12 cellular contexts compared by ENCODE assay signal in genomic region chrX:151562485-151562884, GRCh38. TPM values are rescaled to one million over a fixed set of nuclear protein-coding genes. Genes with fewer than 3 reads are reported as not detected.
DNase-seq lines count a peak whose midpoint lies in the region; ATAC-seq, FAIRE-seq and TF ChIP-seq lines count a peak whose summit lies in the region.
"Not testable (repeated sequence)": the region's sequence is repeated elsewhere in the genome, so short reads cannot be mapped to it uniquely, and the experiment has no call there.
"Had no signal": no experiment of that assay in that cellular context is flagged by ENCODE, and none has a peak within 500 bp of the region (broad histone marks: within the 10 kb centered on the region; RNA-seq: fewer than 3 reads in every experiment).

No MANE protein-coding gene starts in this region.

- in situ Hi-C loops in GM12878 (cut with MboI): not testable (repeated sequence)

- not testable (repeated sequence) for ATAC-seq in GM12878
- peak; percentile 46 for ATAC-seq in stimulated activated naive CD8-positive, alpha-beta T cell treated with anti-CD3 and anti-CD28 coated beads, Interleukin-15, amount 100 ng/mL, for 72 hours

- WGBS in SK-N-SH (ENCODE audit: low lambda C conversion rate): 51% methylated on average over 7 of the region's 21 CpGs
- 100% methylated on average over 7 of the region's 21 CpGs for WGBS in GM12878 (ENCODE audit: insufficient coverage, insufficient replicate concordance, low lambda C conversion rate, missing lambda C conversion rate)

- not testable (repeated sequence) for BruUV-seq in GM12878 (replicated peaks; lab: Mats Ljungman, UMichigan)

- H3K27me3 ChIP-seq in H7 (ENCODE audit: control insufficient read depth, insufficient read depth, low read length); GM12878 (replicated peaks in 1 of 2; ENCODE audit: control insufficient read depth in 2 of 2, insufficient read depth in 2 of 2, low read length in 1 of 2): not testable (repeated sequence)
- peaks cover 17% of the 10 kb centered on the region; the same call in 1 of the 2 replicates for H3K27me3 ChIP-seq in SK-N-SH (ENCODE audit: insufficient read depth)

- not testable (repeated sequence) for H3K9me2 ChIP-seq in SK-N-SH

- TF ChIP-seq EP300 in SK-N-SH (IDR thresholded peaks at IDR 0.05; ENCODE audit: borderline replicate concordance in 1 of 2, low read depth in 1 of 2, low read length in 1 of 2); GM12878 (IDR thresholded peaks at IDR 0.05; ENCODE audit: borderline replicate concordance in 1 of 2, control insufficient read depth in 1 of 2, low read depth in 2 of 2, low read length in 2 of 2): not testable (repeated sequence)

- peak; percentile 26 for DNase-seq in H7
- DNase-seq in SK-N-SH: peak; percentile 27
- peak; percentile 3 for DNase-seq in T follicular helper cell (ENCODE audit: low read depth)
- DNase-seq in GM12878 (ENCODE audit: low read depth, low spot score): peak; percentile 83
- peak; percentile 25 for DNase-seq in glutamatergic neuron
- DNase-seq in stimulated activated naive CD8-positive, alpha-beta T cell treated with anti-CD3 and anti-CD28 coated beads, Interleukin-15, amount 100 ng/mL, for 72 hours: not testable (repeated sequence)

- H3K4me3 Mint-ChIP-seq in glutamatergic neuron (ENCODE audit: unreplicated experiment); stimulated activated naive CD8-positive, alpha-beta T cell treated with anti-CD3 and anti-CD28 coated beads, Interleukin-15, amount 100 ng/mL, for 72 hours: not testable (repeated sequence)

- SMC1A ChIA-PET in GM12878 (lab: Charles Lee; ENCODE audit: uncharacterized antibody, unreplicated experiment): not testable (repeated sequence)

- not testable (repeated sequence) for TF ChIP-seq POLR2A in GM12878 (IDR thresholded peaks at IDR 0.05; ENCODE audit: low read depth, low read length)

- not testable (repeated sequence) for H3K9ac ChIP-seq in SK-N-SH; GM12878 (ENCODE audit: control insufficient read depth, insufficient read depth, low read length)

- not testable (repeated sequence) for H2AFZ ChIP-seq in SK-N-SH (ENCODE audit: low read depth); GM12878 (ENCODE audit: control insufficient read depth, low read depth, low read length)

- not testable (repeated sequence) for FAIRE-seq in GM12878 (lab: Jason Lieb, UNC)

- H3K36me3 ChIP-seq in H7 (replicated peaks; ENCODE audit: control insufficient read depth, insufficient read depth, low read length); SK-N-SH (replicated peaks in 1 of 2; ENCODE audit: control insufficient read depth in 1 of 2, insufficient read depth in 2 of 2, low read length in 1 of 2); GM12878 (ENCODE audit: control insufficient read depth in 2 of 2, insufficient read depth in 2 of 2, low read length in 1 of 2): not testable (repeated sequence)

- H3K9me3 Mint-ChIP-seq in glutamatergic neuron (ENCODE audit: unreplicated experiment); stimulated activated naive CD8-positive, alpha-beta T cell treated with anti-CD3 and anti-CD28 coated beads, Interleukin-15, amount 100 ng/mL, for 72 hours: not testable (repeated sequence)

- POLR2A ChIA-PET in SK-N-SH (lab: Yijun Ruan, JAX); GM12878 (lab: Charles Lee): not testable (repeated sequence)

- H4K20me1 ChIP-seq in SK-N-SH (ENCODE audit: insufficient read depth); GM12878 (ENCODE audit: control insufficient read depth, insufficient read depth): not testable (repeated sequence)

- not testable (repeated sequence) for H3K9me3 ChIP-seq in SK-N-SH; GM12878 (replicated peaks; ENCODE audit: control insufficient read depth, insufficient read depth, low read length)

- TF ChIP-seq RAD21 in SK-N-SH (IDR thresholded peaks at IDR 0.05; ENCODE audit: low read length); GM12878 (IDR thresholded peaks at IDR 0.05; ENCODE audit: insufficient read depth, low read depth, low read length): not testable (repeated sequence)

- H3K4me1 Mint-ChIP-seq in glutamatergic neuron (ENCODE audit: low read depth, unreplicated experiment); stimulated activated naive CD8-positive, alpha-beta T cell treated with anti-CD3 and anti-CD28 coated beads, Interleukin-15, amount 100 ng/mL, for 72 hours: not testable (repeated sequence)

- H3K4me1 ChIP-seq in SK-N-SH (ENCODE audit: control insufficient read depth in 1 of 2, insufficient read depth in 2 of 2, low read depth in 1 of 2, low read length in 1 of 2); GM12878 (ENCODE audit: control insufficient read depth, insufficient read depth, low read length): not testable (repeated sequence)

- not testable (repeated sequence) for H3K27ac Mint-ChIP-seq in glutamatergic neuron (ENCODE audit: unreplicated experiment); stimulated activated naive CD8-positive, alpha-beta T cell treated with anti-CD3 and anti-CD28 coated beads, Interleukin-15, amount 100 ng/mL, for 72 hours

- H3K27me3 Mint-ChIP-seq in glutamatergic neuron (ENCODE audit: unreplicated experiment); stimulated activated naive CD8-positive, alpha-beta T cell treated with anti-CD3 and anti-CD28 coated beads, Interleukin-15, amount 100 ng/mL, for 72 hours: not testable (repeated sequence)

- H3K4me2 ChIP-seq in SK-N-SH; GM12878 (ENCODE audit: control insufficient read depth, insufficient read depth): not testable (repeated sequence)

- H3K36me3 Mint-ChIP-seq in glutamatergic neuron (ENCODE audit: unreplicated experiment): not testable (repeated sequence)

- intact Hi-C loops in GM12878 (cut with micrococcal nuclease; ENCODE audit: unreplicated experiment): not testable (repeated sequence)

- not testable (repeated sequence) for H3K27ac ChIP-seq in SK-N-SH (ENCODE audit: low read depth in 2 of 2, low read length in 1 of 2); GM12878 (ENCODE audit: control insufficient read depth, insufficient read depth)

- CTCF ChIA-PET in SK-N-SH (lab: Yijun Ruan, JAX): not testable (repeated sequence)
- CTCF ChIA-PET in GM12878 (lab: Yijun Ruan, JAX): interaction anchor here (1.2 kb wide), 1 partner anchor 88 kb away, joined by 4 read pairs; no protein-coding TSS in a partner anchor

- H3F3A ChIP-seq in SK-N-SH (replicated peaks; ENCODE audit: insufficient read depth): not testable (repeated sequence)

- TF ChIP-seq CTCF in SK-N-SH (IDR thresholded peaks at IDR 0.05); GM12878 (IDR thresholded peaks at IDR 0.05 in 2 of 3, conservative IDR thresholded peaks at IDR 0.05 in 1 of 3; ENCODE audit: control insufficient read depth in 2 of 3, extremely low read depth in 1 of 3, insufficient read depth in 1 of 3, low read depth in 3 of 3, low read length in 3 of 3); glutamatergic neuron (IDR thresholded peaks at IDR 0.05; ENCODE audit: partially characterized antibody, unreplicated experiment): not testable (repeated sequence)

- RAD21 ChIA-PET in GM12878 (lab: Charles Lee; ENCODE audit: unreplicated experiment): not testable (repeated sequence)

- not testable (repeated sequence) for H3K79me2 ChIP-seq in SK-N-SH (ENCODE audit: insufficient read depth); GM12878 (ENCODE audit: control insufficient read depth, insufficient read depth, low read length)

- H3K4me3 ChIP-seq in H7 (ENCODE audit: insufficient read depth, low read depth, low read length); SK-N-SH (ENCODE audit: low read depth in 2 of 2, low read length in 1 of 2); GM12878: not testable (repeated sequence)

RNA-seq across cellular contexts. Expression of gene PASD1, which starts 1.0 kb away (rescaled TPM):
- not detected in 2 replicates for total RNA-seq in H7 (2014; rRNA removed; shearing (Covaris generic))
- 0.03 and 0.08 TPM in 2 replicates for polyA plus RNA-seq in SK-N-SH (2012; rRNA removed)
- 0.04 and 0.05 TPM in 2 replicates for polyA plus RNA-seq in SK-N-SH (2012; cell fraction: cytosol; rRNA removed)
- 0.02 and 0.05 TPM in 2 replicates for polyA plus RNA-seq in SK-N-SH (2012; cell fraction: nucleus; rRNA removed)
- not detected in 2 replicates for total RNA-seq in GM12878 (2013; cell fraction: nucleolus; rRNA removed)
- under 0.01 TPM in 1 of 2 replicates, not detected in the other for total RNA-seq in GM12878 (2014; rRNA removed)
- total RNA-seq in GM12878 (2014; rRNA removed; fragmentation: Illumina TruSeq; extraction: Trizol): not detected in 2 replicates
- total RNA-seq in GM12878 (2021): not detected in 2 replicates
- polyA plus RNA-seq in GM12878 (2011; ENCODE audit: low read depth): not detected
- polyA plus RNA-seq in GM12878 (2011; rRNA removed): not detected in 2 replicates
- polyA plus RNA-seq in GM12878 (2011; cell fraction: cytosol; rRNA removed): not detected in 2 replicates
- not detected in 2 replicates for polyA plus RNA-seq in GM12878 (2011; cell fraction: nucleus; rRNA removed)
- not detected in 2 replicates for polyA plus RNA-seq in GM12878 (2012)
- 0.01 TPM in 1 of 2 replicates, not detected in the other for polyA plus RNA-seq in GM12878 (2014; fragmentation: Illumina TruSeq; extraction: Trizol)
- polyA plus RNA-seq in GM12878 (2014; fragmentation: Nextera tagmentation; extraction: Ambion mirVana): not detected
- polyA plus RNA-seq in GM12878 (2014; rRNA removed): not detected in 2 replicates
- polyA plus RNA-seq in GM12878 (2016; fragmentation: Nextera tagmentation; extraction: Ambion mirVana): not detected
- not detected in 2 replicates for polyA minus RNA-seq in GM12878 (2011; rRNA and poly(A)+ RNA removed)
- not detected in 2 replicates for polyA minus RNA-seq in GM12878 (2011; cell fraction: cytosol; rRNA and poly(A)+ RNA removed)
- not detected in 2 replicates for polyA minus RNA-seq in GM12878 (2011; cell fraction: nucleus; rRNA and poly(A)+ RNA removed)
- not detected for total RNA-seq in glutamatergic neuron (ENCODE audit: unreplicated experiment)
- total RNA-seq: A673; CD4-positive, alpha-beta memory T cell; CD4-positive, CD25-positive, alpha-beta regulatory T cell; CD8-positive, alpha-beta memory T cell had no signal
- polyA plus RNA-seq: AG04450; CD14-positive monocyte; CD4-positive, alpha-beta memory T cell; CD4-positive, CD25-positive, alpha-beta regulatory T cell; CD8-positive, alpha-beta memory T cell had no signal
